1 cellular context compared by ENCODE assay signal in genomic region chr4:139689093-139689722, GRCh38.
TF ChIP-seq lines count a peak whose summit lies in the region.

No MANE protein-coding gene starts in this region.

TF ChIP-seq in HepG2, 621 proteins besides CTCF, POLR2A, EP300 and RAD21 (continued from another document and continues in another):
- TF ChIP-seq ZNF414 (CRISPR knock-in tag; IDR thresholded peaks at IDR 0.05) (peak; percentile 34), NR1H2 (CRISPR knock-in tag; IDR thresholded peaks at IDR 0.05; ENCODE audit: borderline replicate concordance, low read depth) (no peak), ZSCAN21 (CRISPR knock-in tag; IDR thresholded peaks at IDR 0.05; ENCODE audit: borderline replicate concordance) (no peak), LCORL (IDR thresholded peaks at IDR 0.05) (no peak), LCORL (CRISPR knock-in tag; IDR thresholded peaks at IDR 0.05) (peak; percentile 83), ZNF264 (CRISPR knock-in tag; IDR thresholded peaks at IDR 0.05) (peak; percentile 77; the same call in 1 of the 2 replicates), RBM39 (IDR thresholded peaks at IDR 0.05; ENCODE audit: low read depth, low read length, poor library complexity, severe bottlenecking) (no peak), ZNF704 (CRISPR knock-in tag; IDR thresholded peaks at IDR 0.05; ENCODE audit: borderline replicate concordance) (no peak), ZNF672 (CRISPR knock-in tag; IDR thresholded peaks at IDR 0.05) (no peak), GZF1 (CRISPR knock-in tag; IDR thresholded peaks at IDR 0.05) (no peak), GLI4 (CRISPR knock-in tag; IDR thresholded peaks at IDR 0.05; ENCODE audit: borderline replicate concordance) (no peak), SIX4 (CRISPR knock-in tag; IDR thresholded peaks at IDR 0.05) (peak; percentile 38; the same call in 1 of the 2 replicates), ZNF224 (CRISPR knock-in tag; IDR thresholded peaks at IDR 0.05) (no peak), RARG (CRISPR knock-in tag; IDR thresholded peaks at IDR 0.05; ENCODE audit: low read depth) (no peak), ZNF3 (CRISPR knock-in tag; IDR thresholded peaks at IDR 0.05) (no peak), ZNF878 (CRISPR knock-in tag; IDR thresholded peaks at IDR 0.05) (peak; percentile 76; the same call in 1 of the 2 replicates), MLX (CRISPR knock-in tag; IDR thresholded peaks at IDR 0.05) (peak; percentile 82), RAD51 (IDR thresholded peaks at IDR 0.05; ENCODE audit: borderline replicate concordance) (no peak), SUZ12 (IDR thresholded peaks at IDR 0.05; ENCODE audit: low read depth, low read length) (no peak), MTA1 (CRISPR knock-in tag; IDR thresholded peaks at IDR 0.05; ENCODE audit: borderline replicate concordance) (no peak), ZNF33A (CRISPR knock-in tag; IDR thresholded peaks at IDR 0.05; ENCODE audit: borderline replicate concordance) (no peak), SRY (CRISPR knock-in tag; IDR thresholded peaks at IDR 0.05) (no peak), MED1 (CRISPR knock-in tag; IDR thresholded peaks at IDR 0.05) (peak; percentile 98), NAIF1 (CRISPR knock-in tag; IDR thresholded peaks at IDR 0.05; ENCODE audit: borderline replicate concordance) (no peak), SNAPC5 (CRISPR knock-in tag; IDR thresholded peaks at IDR 0.05; ENCODE audit: borderline replicate concordance) (no peak), PHF5A (CRISPR knock-in tag; IDR thresholded peaks at IDR 0.05; ENCODE audit: low read depth, unreplicated experiment) (peak; percentile 72), MAF1 (CRISPR knock-in tag; IDR thresholded peaks at IDR 0.05; ENCODE audit: borderline replicate concordance) (no peak), CSRNP1 (CRISPR knock-in tag; IDR thresholded peaks at IDR 0.05) (no peak), KLF16 (CRISPR knock-in tag; IDR thresholded peaks at IDR 0.05) (0 out of 4 replicates have a peak, but pooled peaks of 1 of the 2 experiments have one; percentile 65), RBAK (CRISPR knock-in tag; IDR thresholded peaks at IDR 0.05) (no peak), TFDP2 (CRISPR knock-in tag; IDR thresholded peaks at IDR 0.05) (no peak; the same call in 1 of the 2 replicates), ZNF720 (CRISPR knock-in tag; IDR thresholded peaks at IDR 0.05) (no peak), NR2F2 (IDR thresholded peaks at IDR 0.05; ENCODE audit: borderline replicate concordance, low read depth) (peak; percentile 81), MEIS2 (CRISPR knock-in tag; IDR thresholded peaks at IDR 0.05) (peak; percentile 80; the same call in 1 of the 2 replicates), ZNF746 (CRISPR knock-in tag; IDR thresholded peaks at IDR 0.05) (no peak), ZIK1 (CRISPR knock-in tag; IDR thresholded peaks at IDR 0.05; ENCODE audit: borderline replicate concordance, low read depth) (no peak), ZBTB7B (CRISPR knock-in tag; IDR thresholded peaks at IDR 0.05) (peak; percentile 72; the same call in 1 of the 2 replicates), TMF1 (CRISPR knock-in tag; IDR thresholded peaks at IDR 0.05; ENCODE audit: low read depth) (no peak), TP53 (CRISPR knock-in tag; conservative IDR thresholded peaks at IDR 0.05) (no peak), FOXP4 (CRISPR knock-in tag; IDR thresholded peaks at IDR 0.05) (peak; percentile 98), DPF2 (CRISPR knock-in tag; IDR thresholded peaks at IDR 0.05; ENCODE audit: borderline replicate concordance, low read depth) (peak; percentile 92), ATAD3A (CRISPR knock-in tag; IDR thresholded peaks at IDR 0.05) (no peak), CEBPB (IDR thresholded peaks at IDR 0.05; ENCODE audit: borderline replicate concordance, low read depth, low read length) (no peak), BCL3 (CRISPR knock-in tag; IDR thresholded peaks at IDR 0.05) (no peak), EZH2 (conservative IDR thresholded peaks at IDR 0.05; ENCODE audit: low read depth, low read length) (no peak), SNAPC4 (CRISPR knock-in tag; IDR thresholded peaks at IDR 0.05) (no peak), ATF6 (CRISPR knock-in tag; conservative IDR thresholded peaks at IDR 0.05) (0 out of 2 replicates have a peak, but pooled peaks have one; percentile 55)
